Comparison of ENCODE assay signal across 7 cellular contexts in the genomic region with DNA sequence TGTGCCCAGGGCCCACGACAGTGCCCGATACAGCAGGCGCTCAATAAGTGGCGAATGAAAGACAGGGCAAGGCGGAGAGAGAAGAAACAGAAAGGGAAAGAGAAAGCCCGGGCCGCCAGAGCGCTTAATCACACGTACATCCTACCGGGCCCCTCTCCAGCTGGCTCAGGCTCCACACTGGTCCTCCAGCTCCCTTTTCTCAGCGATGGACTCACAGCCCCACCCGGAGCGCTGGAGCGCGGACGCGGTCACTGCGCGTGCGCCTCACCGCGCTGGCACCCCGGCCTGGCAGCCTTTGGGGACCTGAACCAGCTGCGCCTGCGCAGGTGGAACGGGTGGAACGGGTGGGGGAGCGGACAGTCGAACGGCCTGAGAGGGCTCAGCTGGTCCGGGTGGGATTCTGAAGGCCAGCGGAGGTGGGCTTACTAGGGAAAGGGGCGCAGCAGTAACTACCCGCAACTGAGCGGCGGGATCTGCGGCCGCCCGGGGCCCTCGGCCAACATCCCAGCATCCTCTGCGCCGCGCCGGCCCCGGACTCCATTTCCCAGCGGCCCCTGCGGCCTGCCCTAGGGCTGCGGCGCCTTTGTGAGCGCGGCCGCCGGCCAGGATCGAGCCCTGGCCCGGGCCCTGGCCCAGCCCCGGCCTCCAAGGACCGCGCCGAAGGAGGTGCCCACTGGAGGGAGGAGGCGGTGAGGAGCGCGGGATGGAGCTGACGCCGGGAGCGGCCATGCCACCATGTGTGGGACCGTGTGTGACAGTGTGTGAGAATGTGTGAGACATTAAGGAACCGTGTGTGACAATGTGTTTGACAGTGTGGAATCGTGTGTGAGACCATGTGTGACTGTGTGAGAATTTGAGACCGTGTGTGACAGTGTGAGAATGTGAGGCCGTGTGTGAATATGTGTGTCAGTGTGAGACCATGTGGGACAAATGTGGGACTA. TPM values are rescaled to one million over a fixed set of nuclear protein-coding genes. Genes with fewer than 3 reads are reported as not detected.
DNase-seq lines count a peak whose midpoint lies in the region; ATAC-seq and TF ChIP-seq lines count a peak whose summit lies in the region.

ZNF583 (plus strand) TSS at position 569 of the 941 bp plus-strand sequence. CDS start 2,783 bp downstream, outside the sequence.

- peak within 1 kb of the TSS; percentile 96 for H3K9ac ChIP-seq in skeletal muscle satellite cell (ENCODE audit: low read depth, low read length)

- H3K9me3 ChIP-seq in breast epithelium (peaks cover 33 to 59% of the 10 kb centered on the region in 2 donors), iPS-18c (ENCODE audit: control insufficient read depth, insufficient read depth, low read length) (peaks cover 5% of the 10 kb centered on the region), skeletal muscle satellite cell (replicated peaks; ENCODE audit: low read length) (peaks cover 15% of the 10 kb centered on the region)

- H3K27ac ChIP-seq in VCaP (peak within 1 kb of the TSS; percentile 96), breast epithelium (peak within 1 kb of the TSS; percentile 94 to 98)

- peak; percentile 88 for ATAC-seq in GM18511 (IDR thresholded peaks at IDR 0.05; ENCODE audit: unreplicated experiment)
- peak; percentile 73 for ATAC-seq in HG02973 (IDR thresholded peaks at IDR 0.05; ENCODE audit: unreplicated experiment)

- H3K4me2 ChIP-seq in skeletal muscle satellite cell (ENCODE audit: low read length) = peak within 1 kb of the TSS; percentile 88

- TF ChIP-seq CTCF in VCaP (conservative IDR thresholded peaks at IDR 0.05) = no peak
- peak in 1 of 3 donors; percentile 16 for TF ChIP-seq CTCF in breast epithelium (IDR thresholded peaks at IDR 0.05)

- TF ChIP-seq POLR2A in breast epithelium (IDR thresholded peaks at IDR 0.05) = no peak

- intact Hi-C loops in breast epithelium (cut with DNase I; ENCODE audit: low total_unique reads) = no loop called here

- DNase-seq in NCI-H2107 (lab: John Stamatoyannopoulos, UW) (peak; percentile 66), breast epithelium (ENCODE audit: low spot score in 2 of 2) (peak; percentile 94)

- peaks cover 12% of the 10 kb centered on the region for H3K36me3 ChIP-seq in breast epithelium
- peaks cover 30% of the 10 kb centered on the region for H3K36me3 ChIP-seq in skeletal muscle satellite cell (ENCODE audit: insufficient read depth, low read length)

- H3K27me3 ChIP-seq in breast epithelium (no peaks in the 10 kb centered on the region), skeletal muscle satellite cell (ENCODE audit: control insufficient read depth, insufficient read depth, low read length) (no peaks in the 10 kb centered on the region)

- H3K4me1 ChIP-seq in breast epithelium (no peaks in the 10 kb centered on the region), skeletal muscle satellite cell (ENCODE audit: control insufficient read depth, insufficient read depth, low read length) (peaks cover 12% of the 10 kb centered on the region)

- peak within 1 kb of the TSS; percentile 71 to 82 (median 74) for H3K4me3 ChIP-seq in breast epithelium
- H3K4me3 ChIP-seq in iPS-18c (ENCODE audit: insufficient read depth, low read depth, low read length) = peak within 1 kb of the TSS; percentile 93
- peak within 1 kb of the TSS; percentile 93 for H3K4me3 ChIP-seq in skeletal muscle satellite cell (ENCODE audit: low read length)

RNA-seq across cellular contexts. Expression of gene ZNF583, which starts in this region (rescaled TPM):
- 1 to 10 TPM; 4.0 to 8.8 (median 5.2) TPM for total RNA-seq in breast epithelium
- 2.3 and 4.4 TPM in 2 replicates for total RNA-seq in skeletal muscle satellite cell (2012; rRNA removed)

Comparison
In these comparisons a context has a peak if more than half of its experiments do, and no peak if none do; other contexts are left out.
1. Peak in every context shown above with its lines: DNase-seq, ATAC-seq, H3K4me3 ChIP-seq and H3K27ac ChIP-seq.